In the genomic region with DNA sequence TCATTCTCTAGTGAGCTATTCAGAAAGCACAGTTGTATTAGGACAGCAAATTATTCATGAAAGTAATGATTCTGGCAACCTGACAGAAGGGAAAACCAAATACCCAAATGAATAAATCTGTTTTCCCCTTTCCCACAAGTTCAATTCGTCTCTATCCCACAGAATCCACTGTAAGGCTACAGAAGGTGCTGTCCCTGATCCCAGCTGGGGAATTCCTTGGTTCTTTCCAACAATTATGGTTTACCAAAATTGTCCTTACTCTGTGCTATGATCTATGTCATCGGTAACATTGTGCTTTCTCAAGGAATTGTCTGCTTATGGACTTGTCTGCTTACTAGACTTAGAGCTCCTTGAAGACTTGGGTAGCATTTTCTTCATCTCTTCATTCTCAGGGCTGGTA, we compare ENCODE assay signal across 19 cellular contexts.
DNase-seq lines count a peak whose midpoint lies in the region; ATAC-seq and FAIRE-seq lines count a peak whose summit lies in the region.
"Had no signal": no experiment of that assay in that cellular context is flagged by ENCODE, and none has a peak within 500 bp of the region (broad histone marks: within the 10 kb centered on the region; RNA-seq: fewer than 3 reads in every experiment).

No MANE protein-coding gene starts in this region.

- CTCF ChIA-PET in naive thymus-derived CD4-positive, alpha-beta T cell (lab: Charles Lee), result interaction anchor here (2.6 kb wide), 1 partner anchor 18 kb away, joined by 19 read pairs; no protein-coding TSS in a partner anchor

- intact Hi-C loops in naive thymus-derived CD4-positive, alpha-beta T cell (cut with micrococcal nuclease), result loop anchor here in 1 of 2 donors (5.0 kb wide), 1 partner anchor 1059 kb away; the partner anchor contains the start of genes CENPL and DARS2

- no peaks in the 10 kb centered on the region for H3K36me3 Mint-ChIP-seq in activated T-helper 17 cell treated with anti-CD3 and anti-CD28 coated beads, Interleukin-2, amount 50 U/mL, for 72 hours (ENCODE audit: low read depth)
- H3K36me3 Mint-ChIP-seq in activated naive CD8-positive, alpha-beta T cell treated with anti-CD3 and anti-CD28 coated beads for 36 hours, result peaks cover 14% of the 10 kb centered on the region
- peaks cover 0 to 5% (median 0%) of the 10 kb centered on the region in 5 donors for H3K36me3 Mint-ChIP-seq in naive thymus-derived CD4-positive, alpha-beta T cell
- H3K36me3 Mint-ChIP-seq: CD4-positive, alpha-beta memory T cell had no signal

- H3K27ac ChIP-seq in naive thymus-derived CD4-positive, alpha-beta T cell (ENCODE audit: low read depth, low read length), result no peak overlapping the region

- no peak for DNase-seq in activated naive CD8-positive, alpha-beta T cell treated with anti-CD3 and anti-CD28 coated beads for 36 hours
- DNase-seq in naive thymus-derived CD4-positive, alpha-beta T cell, result no peak
- no peak for DNase-seq in stimulated activated naive CD8-positive, alpha-beta T cell treated with anti-CD3 and anti-CD28 coated beads, Interleukin-15, amount 100 ng/mL, for 72 hours
- no peak for DNase-seq in NCI-H2227 treated with DMSO at 0.1 percent for 48 hours (lab: John Stamatoyannopoulos, UW)
- no peak for DNase-seq in ureter (ENCODE audit: low spot score)
- DNase-seq in urothelium cell line (ENCODE audit: low spot score), result no peak
- DNase-seq: C1 segment of cervical spinal cord; Caco-2; CD4-positive, alpha-beta memory T cell; DMS153; DND-41; HFFc6 had no signal

- no peak overlapping the region for H3K4me3 ChIP-seq in naive thymus-derived CD4-positive, alpha-beta T cell (ENCODE audit: low read length)
- H3K4me3 ChIP-seq: GM23338, HAP-1 had no signal

- H3K36me3 ChIP-seq in naive thymus-derived CD4-positive, alpha-beta T cell (ENCODE audit: control insufficient read depth in 2 of 3, insufficient read depth in 3 of 3, low read length in 3 of 3), result no peaks in the 10 kb centered on the region
- H3K36me3 ChIP-seq: HAP-1 had no signal

- H3K9me3 ChIP-seq in naive thymus-derived CD4-positive, alpha-beta T cell (ENCODE audit: control insufficient read depth in 2 of 3, low read length in 3 of 3), result no peaks in the 10 kb centered on the region
- H3K9me3 ChIP-seq: Caco-2, HAP-1 had no signal

- peak; percentile 59 for ATAC-seq in activated T-helper 17 cell treated with anti-CD3 and anti-CD28 coated beads, Interleukin-2, amount 50 U/mL, for 72 hours (replicated peaks)
- ATAC-seq in naive thymus-derived CD4-positive, alpha-beta T cell, result no peak
- ATAC-seq in stimulated activated naive CD8-positive, alpha-beta T cell treated with anti-CD3 and anti-CD28 coated beads, Interleukin-15, amount 100 ng/mL, for 72 hours, result peak; percentile 3
- ATAC-seq: GM23338 had no signal

- no peaks in the 10 kb centered on the region for H3K9me3 Mint-ChIP-seq in activated T-helper 17 cell treated with anti-CD3 and anti-CD28 coated beads, Interleukin-2, amount 50 U/mL, for 72 hours
- H3K9me3 Mint-ChIP-seq in activated naive CD8-positive, alpha-beta T cell treated with anti-CD3 and anti-CD28 coated beads for 36 hours, result peaks cover 8% of the 10 kb centered on the region
- peaks cover 0 to 6% (median 0%) of the 10 kb centered on the region in 11 donors for H3K9me3 Mint-ChIP-seq in naive thymus-derived CD4-positive, alpha-beta T cell
- H3K9me3 Mint-ChIP-seq in stimulated activated naive CD8-positive, alpha-beta T cell treated with anti-CD3 and anti-CD28 coated beads, Interleukin-15, amount 100 ng/mL, for 72 hours, result no peaks in the 10 kb centered on the region
- H3K9me3 Mint-ChIP-seq: CD4-positive, alpha-beta memory T cell; GM23338; HFFc6 had no signal

- no peaks in the 10 kb centered on the region for H3K27me3 ChIP-seq in naive thymus-derived CD4-positive, alpha-beta T cell (ENCODE audit: control insufficient read depth in 2 of 2, insufficient read depth in 2 of 2, low read length in 2 of 2)

- H3K27ac Mint-ChIP-seq in activated T-helper 17 cell treated with anti-CD3 and anti-CD28 coated beads, Interleukin-2, amount 50 U/mL, for 72 hours, result no peak overlapping the region
- peak overlapping the region; percentile 4 for H3K27ac Mint-ChIP-seq in activated naive CD8-positive, alpha-beta T cell treated with anti-CD3 and anti-CD28 coated beads for 36 hours
- peak overlapping the region in 5 of 9 donors; percentile 83 to 92 (median 89) for H3K27ac Mint-ChIP-seq in naive thymus-derived CD4-positive, alpha-beta T cell
- no peak overlapping the region for H3K27ac Mint-ChIP-seq in stimulated activated naive CD8-positive, alpha-beta T cell treated with anti-CD3 and anti-CD28 coated beads, Interleukin-15, amount 100 ng/mL, for 72 hours
- H3K27ac Mint-ChIP-seq: CD4-positive, alpha-beta memory T cell; GM23338; HFFc6 had no signal

- POLR2A ChIA-PET in naive thymus-derived CD4-positive, alpha-beta T cell (lab: Charles Lee), result interaction anchor here (0.9 to 2.4 kb wide), 4 partner anchors 8 to 18 kb away, joined by 3 to 11 read pairs (median 4); no protein-coding TSS in a partner anchor

- H3K27me3 Mint-ChIP-seq in activated T-helper 17 cell treated with anti-CD3 and anti-CD28 coated beads, Interleukin-2, amount 50 U/mL, for 72 hours, result peaks cover 10% of the 10 kb centered on the region
- no peaks in the 10 kb centered on the region for H3K27me3 Mint-ChIP-seq in activated naive CD8-positive, alpha-beta T cell treated with anti-CD3 and anti-CD28 coated beads for 36 hours
- peaks cover 0 to 14% (median 0%) of the 10 kb centered on the region in 5 donors for H3K27me3 Mint-ChIP-seq in naive thymus-derived CD4-positive, alpha-beta T cell
- peaks cover 9% of the 10 kb centered on the region for H3K27me3 Mint-ChIP-seq in stimulated activated naive CD8-positive, alpha-beta T cell treated with anti-CD3 and anti-CD28 coated beads, Interleukin-15, amount 100 ng/mL, for 72 hours

- peaks cover 22% of the 10 kb centered on the region for H3K4me1 Mint-ChIP-seq in activated T-helper 17 cell treated with anti-CD3 and anti-CD28 coated beads, Interleukin-2, amount 50 U/mL, for 72 hours
- peaks cover 73% of the 10 kb centered on the region for H3K4me1 Mint-ChIP-seq in activated naive CD8-positive, alpha-beta T cell treated with anti-CD3 and anti-CD28 coated beads for 36 hours
- peaks cover 3 to 63% (median 44%) of the 10 kb centered on the region in 7 donors for H3K4me1 Mint-ChIP-seq in naive thymus-derived CD4-positive, alpha-beta T cell
- H3K4me1 Mint-ChIP-seq in stimulated activated naive CD8-positive, alpha-beta T cell treated with anti-CD3 and anti-CD28 coated beads, Interleukin-15, amount 100 ng/mL, for 72 hours, result peaks cover 78% of the 10 kb centered on the region
- H3K4me1 Mint-ChIP-seq: GM23338 had no signal

- peaks cover 0 to 25% of the 10 kb centered on the region in 2 donors for H3K4me1 ChIP-seq in naive thymus-derived CD4-positive, alpha-beta T cell (ENCODE audit: control insufficient read depth in 2 of 2, insufficient read depth in 2 of 2, low read length in 2 of 2)
- H3K4me1 ChIP-seq: Caco-2, HAP-1 had no signal

- H3K4me3 Mint-ChIP-seq in activated T-helper 17 cell treated with anti-CD3 and anti-CD28 coated beads, Interleukin-2, amount 50 U/mL, for 72 hours, result no peak overlapping the region
- H3K4me3 Mint-ChIP-seq in activated naive CD8-positive, alpha-beta T cell treated with anti-CD3 and anti-CD28 coated beads for 36 hours, result no peak overlapping the region
- H3K4me3 Mint-ChIP-seq in naive thymus-derived CD4-positive, alpha-beta T cell, result peak overlapping the region in 2 of 10 donors; percentile 58 to 71
- peak overlapping the region; percentile 7 to 51 for H3K4me3 Mint-ChIP-seq in stimulated activated naive CD8-positive, alpha-beta T cell treated with anti-CD3 and anti-CD28 coated beads, Interleukin-15, amount 100 ng/mL, for 72 hours
- H3K4me3 Mint-ChIP-seq: CD4-positive, alpha-beta memory T cell; GM23338; HFFc6 had no signal

- no peak for FAIRE-seq in urothelium cell line (lab: Jason Lieb, UNC)
- FAIRE-seq: G401.6, GM12892, GM19239, H54 had no signal

Comparison
In these comparisons a context has a peak if more than half of its experiments do, and no peak if none do; other contexts are left out.
1. H3K27ac Mint-ChIP-seq: peak in activated naive CD8-positive, alpha-beta T cell treated with anti-CD3 and anti-CD28 coated beads for 36 hours (single experiment) and naive thymus-derived CD4-positive, alpha-beta T cell (5 of 9); none in activated T-helper 17 cell treated with anti-CD3 and anti-CD28 coated beads, Interleukin-2, amount 50 U/mL, for 72 hours (single experiment) and stimulated activated naive CD8-positive, alpha-beta T cell treated with anti-CD3 and anti-CD28 coated beads, Interleukin-15, amount 100 ng/mL, for 72 hours (0 of 2).
2. H3K4me3 Mint-ChIP-seq: peak in stimulated activated naive CD8-positive, alpha-beta T cell treated with anti-CD3 and anti-CD28 coated beads, Interleukin-15, amount 100 ng/mL, for 72 hours (2 of 2); none in activated T-helper 17 cell treated with anti-CD3 and anti-CD28 coated beads, Interleukin-2, amount 50 U/mL, for 72 hours (single experiment) and activated naive CD8-positive, alpha-beta T cell treated with anti-CD3 and anti-CD28 coated beads for 36 hours (single experiment).